ENCODE assay signal across 13 cellular contexts in genomic region chr4:128907966-128908365, GRCh38.
DNase-seq lines count a peak whose midpoint lies in the region; ATAC-seq lines count a peak whose summit lies in the region.
"Had no signal": no experiment of that assay in that cellular context is flagged by ENCODE, and none has a peak within 500 bp of the region (broad histone marks: within the 10 kb centered on the region; RNA-seq: fewer than 3 reads in every experiment).

No MANE protein-coding gene starts in this region.

- DNase-seq in NCI-H2171 treated with DMSO at 0.1 percent for 48 hours (lab: John Stamatoyannopoulos, UW) = peak; percentile 5
- DNase-seq in NCI-H2171 (lab: John Stamatoyannopoulos, UW) = no peak
- peak; percentile 14 for DNase-seq in NCI-H1694 treated with DMSO at 0.1 percent for 48 hours (lab: John Stamatoyannopoulos, UW)
- no peak for DNase-seq in SIG-M5 (lab: John Stamatoyannopoulos, UW)
- no peak for DNase-seq in mesenteric fat pad (ENCODE audit: low spot score)
- DNase-seq in AG08396 (ENCODE audit: low spot score) = no peak
- DNase-seq: Caco-2; CD4-positive, alpha-beta T cell; DMS153; DMS79; GDM1; H9 had no signal

- peak; percentile 46 for ATAC-seq in esophagus mucosa

Comparison
In these comparisons a context has a peak if more than half of its experiments do, and no peak if none do; other contexts are left out.
1. DNase-seq: peak in NCI-H2171 treated with DMSO at 0.1 percent for 48 hours (single experiment) and NCI-H1694 treated with DMSO at 0.1 percent for 48 hours (single experiment); none in NCI-H2171 (single experiment), SIG-M5 (single experiment), mesenteric fat pad (single experiment) and AG08396 (single experiment).